Comparison of ENCODE assay signal across 9 cellular contexts in genomic region chr10:110860576-110861241, GRCh38.
DNase-seq lines count a peak whose midpoint lies in the region; ATAC-seq and TF ChIP-seq lines count a peak whose summit lies in the region.
"Had no signal": no experiment of that assay in that cellular context is flagged by ENCODE, and none has a peak within 500 bp of the region (broad histone marks: within the 10 kb centered on the region; RNA-seq: fewer than 3 reads in every experiment).

No MANE protein-coding gene starts in this region.

- H3K9ac ChIP-seq in SU-DHL-6 (ENCODE audit: low read length) = peak overlapping the region; percentile 49

- H3K4me1 Mint-ChIP-seq in stimulated activated naive CD8-positive, alpha-beta T cell treated with anti-CD3 and anti-CD28 coated beads, Interleukin-15, Interleukin-2, amounts not matched to agents 100 ng/mL and 50 ng/mL, for 24 hours (ENCODE audit: low read depth) = peaks cover 91% of the 10 kb centered on the region

- no peaks in the 10 kb centered on the region for H3K36me3 Mint-ChIP-seq in stimulated activated naive CD8-positive, alpha-beta T cell treated with anti-CD3 and anti-CD28 coated beads, Interleukin-15, Interleukin-2, amounts not matched to agents 100 ng/mL and 50 ng/mL, for 24 hours (ENCODE audit: low read depth)

- no peaks in the 10 kb centered on the region for H3K9me3 ChIP-seq in SU-DHL-6 (ENCODE audit: insufficient read depth, low read length)
- H3K9me3 ChIP-seq in effector memory CD4-positive, alpha-beta T cell (ENCODE audit: control insufficient read depth, low read length) = no peaks in the 10 kb centered on the region

- H3K27ac Mint-ChIP-seq in stimulated activated naive CD8-positive, alpha-beta T cell treated with anti-CD3 and anti-CD28 coated beads, Interleukin-15, Interleukin-2, amounts not matched to agents 100 ng/mL and 50 ng/mL, for 24 hours = peak overlapping the region; percentile 95

- H3K27ac ChIP-seq in SU-DHL-6 (ENCODE audit: low read depth, low read length) = peak overlapping the region; percentile 89
- peak overlapping the region; percentile 83 for H3K27ac ChIP-seq in effector memory CD4-positive, alpha-beta T cell (ENCODE audit: insufficient read depth, low read length, poor library complexity, severe bottlenecking)
- H3K27ac ChIP-seq: 22Rv1 had no signal

- H3K9me3 Mint-ChIP-seq in stimulated activated naive CD8-positive, alpha-beta T cell treated with anti-CD3 and anti-CD28 coated beads, Interleukin-15, Interleukin-2, amounts not matched to agents 100 ng/mL and 50 ng/mL, for 24 hours = no peaks in the 10 kb centered on the region

- peak; percentile 55 for ATAC-seq in HG02852 (IDR thresholded peaks at IDR 0.05; ENCODE audit: unreplicated experiment)

- H3K9me2 ChIP-seq in SU-DHL-6 (replicated peaks; ENCODE audit: insufficient read depth, low read length) = no peaks in the 10 kb centered on the region

- H3K79me2 ChIP-seq in SU-DHL-6 (ENCODE audit: insufficient read depth, low read length) = no peaks in the 10 kb centered on the region

- no peaks in the 10 kb centered on the region for H4K20me1 ChIP-seq in SU-DHL-6 (ENCODE audit: low read depth, low read length)

- peaks cover 84% of the 10 kb centered on the region for H3K4me1 ChIP-seq in effector memory CD4-positive, alpha-beta T cell (ENCODE audit: control insufficient read depth, insufficient read depth, low read length, poor library complexity, severe bottlenecking)

- no peaks in the 10 kb centered on the region for H3K27me3 Mint-ChIP-seq in stimulated activated naive CD8-positive, alpha-beta T cell treated with anti-CD3 and anti-CD28 coated beads, Interleukin-15, Interleukin-2, amounts not matched to agents 100 ng/mL and 50 ng/mL, for 24 hours

- peak overlapping the region; percentile 44 for H3K4me3 Mint-ChIP-seq in stimulated activated naive CD8-positive, alpha-beta T cell treated with anti-CD3 and anti-CD28 coated beads, Interleukin-15, Interleukin-2, amounts not matched to agents 100 ng/mL and 50 ng/mL, for 24 hours

- H3K27me3 ChIP-seq in SU-DHL-6 (ENCODE audit: low read length) = no peaks in the 10 kb centered on the region
- H3K27me3 ChIP-seq in effector memory CD4-positive, alpha-beta T cell (replicated peaks; ENCODE audit: control insufficient read depth, insufficient read depth, low read length, poor library complexity, severe bottlenecking) = no peaks in the 10 kb centered on the region

- DNase-seq in DMS 273 (lab: John Stamatoyannopoulos, UW; ENCODE audit: unreplicated experiment) (peak; percentile 78), DMS 273 treated with DMSO at 0.1 percent for 48 hours (lab: John Stamatoyannopoulos, UW) (no peak), NCI-H2029 (lab: John Stamatoyannopoulos, UW) (no peak), NCI-H446 treated with DMSO at 0.1 percent for 48 hours (lab: John Stamatoyannopoulos, UW) (no peak)
- peak; percentile 24 to 52 (median 25) for DNase-seq in effector memory CD4-positive, alpha-beta T cell

- H3K36me3 ChIP-seq in SU-DHL-6 (ENCODE audit: low read length) = no peaks in the 10 kb centered on the region
- H3K36me3 ChIP-seq in effector memory CD4-positive, alpha-beta T cell (ENCODE audit: control insufficient read depth, insufficient read depth, low read length) = no peaks in the 10 kb centered on the region

- peaks cover 49% of the 10 kb centered on the region for H3F3A ChIP-seq in SU-DHL-6 (ENCODE audit: insufficient read depth)

- H2AFZ ChIP-seq in SU-DHL-6 (ENCODE audit: low read depth, low read length, severe bottlenecking) = peak overlapping the region; percentile 21

- TF ChIP-seq CTCF in SU-DHL-6 (IDR thresholded peaks at IDR 0.05; ENCODE audit: insufficient read depth, low read length, poor library complexity, severe bottlenecking) = no peak

- peak overlapping the region; percentile 10 for H3K4me3 ChIP-seq in SU-DHL-6 (ENCODE audit: insufficient read depth, low read length, poor library complexity, severe bottlenecking)
- H3K4me3 ChIP-seq in effector memory CD4-positive, alpha-beta T cell (ENCODE audit: insufficient read depth, low read depth, low read length, poor library complexity, severe bottlenecking) = peak overlapping the region; percentile 4

- H3K4me2 ChIP-seq in SU-DHL-6 (ENCODE audit: low read depth, low read length, poor library complexity, severe bottlenecking) = peak overlapping the region; percentile 52

Comparison
In these comparisons a context has a peak if more than half of its experiments do, and no peak if none do; other contexts are left out.
1. DNase-seq: peak in DMS 273 (single experiment) and effector memory CD4-positive, alpha-beta T cell (3 of 3); none in DMS 273 treated with DMSO at 0.1 percent for 48 hours (single experiment), NCI-H2029 (single experiment) and NCI-H446 treated with DMSO at 0.1 percent for 48 hours (single experiment).